2 cellular contexts compared by ENCODE assay signal in genomic region chr6:94052754-94053153, GRCh38.
TF ChIP-seq lines count a peak whose summit lies in the region.

No MANE protein-coding gene starts in this region.

TF ChIP-seq in H1, 55 proteins besides CTCF, POLR2A, EP300 and RAD21:
- TF ChIP-seq PHF8 (conservative IDR thresholded peaks at IDR 0.05; ENCODE audit: low read depth, low read length) (no peak), JUN (IDR thresholded peaks at IDR 0.05; ENCODE audit: low read depth, low read length) (no peak), TAF7 (optimal IDR thresholded peaks at IDR 0.05; ENCODE audit: borderline replicate concordance, low read depth, low read length) (no peak), BRCA1 (IDR thresholded peaks at IDR 0.05; ENCODE audit: low read depth, low read length) (no peak), SP2 (IDR thresholded peaks at IDR 0.05; ENCODE audit: low read length) (no peak), MAFK (IDR thresholded peaks at IDR 0.05; ENCODE audit: low read depth, low read length) (no peak), YY1 (IDR thresholded peaks at IDR 0.05; ENCODE audit: low read depth, low read length) (no peak), CREB1 (IDR thresholded peaks at IDR 0.05) (no peak), NRF1 (IDR thresholded peaks at IDR 0.05; ENCODE audit: low read depth, low read length) (no peak), CHD1 (IDR thresholded peaks at IDR 0.05; ENCODE audit: low read depth, low read length) (no peak), TBP (IDR thresholded peaks at IDR 0.05; ENCODE audit: low read depth, low read length) (no peak), SP1 (IDR thresholded peaks at IDR 0.05; ENCODE audit: low read depth, low read length) (no peak), KDM5A (IDR thresholded peaks at IDR 0.05; ENCODE audit: low read length) (no peak), EZH2 (IDR thresholded peaks at IDR 0.05; ENCODE audit: low read depth, low read length, severe bottlenecking) (no peak), SIN3A (conservative IDR thresholded peaks at IDR 0.05 in 1 of 2, IDR thresholded peaks at IDR 0.05 in 1 of 2; ENCODE audit: low read depth in 1 of 2, low read length in 2 of 2) (no peak)

TF ChIP-seq in neural cell, 6 proteins besides CTCF, POLR2A, EP300 and RAD21:
- TF ChIP-seq SMC3 (conservative IDR thresholded peaks at IDR 0.05; ENCODE audit: poor library complexity) (no peak), TAF1 (IDR thresholded peaks at IDR 0.05; ENCODE audit: low read depth) (no peak), POLR2AphosphoS5 (IDR thresholded peaks at IDR 0.05) (no peak), REST (IDR thresholded peaks at IDR 0.05; ENCODE audit: borderline replicate concordance) (no peak), MXI1 (conservative IDR thresholded peaks at IDR 0.05; ENCODE audit: poor library complexity, severe bottlenecking) (no peak), EZH2 (IDR thresholded peaks at IDR 0.05; ENCODE audit: borderline replicate concordance, insufficient read depth, low read length, poor library complexity, severe bottlenecking) (no peak)
